8 cellular contexts compared by ENCODE assay signal in the genomic region with DNA sequence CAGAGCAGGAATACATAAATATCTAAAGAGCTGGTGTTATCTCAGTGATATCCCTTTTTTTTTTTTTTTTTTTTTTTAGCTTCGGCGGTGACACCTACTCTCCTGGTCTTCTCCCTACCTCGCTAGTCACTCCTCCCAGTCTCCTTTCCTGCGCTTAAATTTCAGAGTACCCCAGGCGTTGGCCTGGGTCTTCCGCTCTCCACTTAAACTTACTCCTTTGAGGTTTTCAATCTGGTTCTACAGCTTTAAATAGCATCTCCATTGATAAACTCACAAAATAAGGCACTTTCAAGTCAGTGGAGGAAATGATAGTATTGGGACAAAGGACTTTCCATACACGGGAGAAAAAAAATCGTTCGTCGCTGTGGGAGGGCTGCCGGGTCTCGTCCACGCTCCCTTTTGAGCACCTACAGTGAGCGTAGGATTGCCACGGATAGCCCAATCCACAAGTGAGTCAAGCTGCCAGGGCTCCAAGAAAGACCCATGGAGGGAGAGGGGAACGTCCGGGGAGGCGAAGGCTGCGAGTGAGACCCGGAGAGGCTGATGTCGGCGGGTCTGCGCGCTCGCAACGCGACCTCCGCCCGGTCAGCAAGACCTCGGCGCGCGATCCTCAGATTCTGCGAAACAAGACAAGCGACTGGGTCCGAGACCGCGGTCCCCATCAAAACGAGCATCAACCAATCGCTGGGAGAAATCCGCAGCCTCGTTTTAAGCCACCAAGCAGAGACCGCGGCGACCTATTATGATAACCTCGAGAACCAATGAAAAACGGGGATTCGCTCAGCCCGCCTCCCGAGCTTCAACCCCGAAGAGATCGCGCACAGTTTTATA. TPM values are rescaled to one million over a fixed set of nuclear protein-coding genes. Genes with fewer than 3 reads are reported as not detected.
DNase-seq lines count a peak whose midpoint lies in the region; ATAC-seq and TF ChIP-seq lines count a peak whose summit lies in the region.

No MANE protein-coding gene starts in this region.

- no peak overlapping the region for H3K23ac ChIP-seq in H9 (ENCODE audit: insufficient read length, low read depth, low read length)

- no peak overlapping the region for H2BK5ac ChIP-seq in H9 (ENCODE audit: insufficient read length, low read length)

- H3K4me1 Mint-ChIP-seq in H9 = peaks cover 14 to 33% of the 10 kb centered on the region in 2 experiments
- H3K4me1 Mint-ChIP-seq in stimulated activated naive CD8-positive, alpha-beta T cell treated with anti-CD3 and anti-CD28 coated beads, Interleukin-15, Interleukin-2, amounts not matched to agents 100 ng/mL and 50 ng/mL, for 24 hours (ENCODE audit: low read depth) = peaks cover 38% of the 10 kb centered on the region

- no peak overlapping the region; the same call in 1 of the 2 replicates for H3K4ac ChIP-seq in H9 (ENCODE audit: low read depth, low read length)

- H3K36me3 ChIP-seq in neural cell (ENCODE audit: insufficient read depth, low read length) = peaks cover 14% of the 10 kb centered on the region

- H3K18ac ChIP-seq in H9 (ENCODE audit: insufficient read length, low read depth, low read length) = peak overlapping the region; percentile 95

- H3K9me3 ChIP-seq in H9 (ENCODE audit: control insufficient read depth, low read depth, low read length) (no peaks in the 10 kb centered on the region), neural cell (ENCODE audit: low read length) (no peaks in the 10 kb centered on the region)

- TF ChIP-seq CTCF in H9 (conservative IDR thresholded peaks at IDR 0.05) (no peak), foreskin keratinocyte (conservative IDR thresholded peaks at IDR 0.05) (no peak), neural cell (IDR thresholded peaks at IDR 0.05; ENCODE audit: poor library complexity, severe bottlenecking) (no peak)

- no peak for TF ChIP-seq RAD21 in neural cell (conservative IDR thresholded peaks at IDR 0.05)

- H3K56ac ChIP-seq in H9 (ENCODE audit: insufficient read length, low read depth, low read length) = peak overlapping the region; percentile 76

- H4K20me1 ChIP-seq in H9 (ENCODE audit: control insufficient read depth, insufficient read depth, insufficient read length) (no peaks in the 10 kb centered on the region), neural cell (ENCODE audit: insufficient read depth) (peaks cover 14% of the 10 kb centered on the region)

- H3K36me3 Mint-ChIP-seq in H9 (ENCODE audit: insufficient read depth in 1 of 3, low read depth in 3 of 3) = peaks cover 30 to 38% (median 35%) of the 10 kb centered on the region in 3 experiments
- peaks cover 36% of the 10 kb centered on the region for H3K36me3 Mint-ChIP-seq in stimulated activated naive CD8-positive, alpha-beta T cell treated with anti-CD3 and anti-CD28 coated beads, Interleukin-15, Interleukin-2, amounts not matched to agents 100 ng/mL and 50 ng/mL, for 24 hours (ENCODE audit: low read depth)

- no peak overlapping the region for H2BK12ac ChIP-seq in H9 (ENCODE audit: insufficient read length, low read depth, low read length)

- no peak overlapping the region for H2BK15ac ChIP-seq in H9 (ENCODE audit: low read depth, low read length)

- H3K79me2 ChIP-seq in H9 (ENCODE audit: insufficient read depth, low read length) (peaks cover 7% of the 10 kb centered on the region; the same call in 1 of the 2 replicates), neural cell (replicated peaks; ENCODE audit: insufficient read depth, low read length) (peaks cover 33% of the 10 kb centered on the region)

- peak overlapping the region; percentile 100; the same call in 1 of the 2 replicates for H3K14ac ChIP-seq in H9 (ENCODE audit: insufficient read depth, low read length)

- H3K9ac ChIP-seq in H9 (ENCODE audit: extremely low read depth, insufficient read length, low read length) (peak overlapping the region; percentile 99), neural cell (ENCODE audit: low read length) (peak overlapping the region; percentile 100)

- TF ChIP-seq EP300 in neural cell (conservative IDR thresholded peaks at IDR 0.05; ENCODE audit: poor library complexity, severe bottlenecking) = no peak

- peaks cover 13% of the 10 kb centered on the region for H3K27me3 Mint-ChIP-seq in H9 (ENCODE audit: low read depth)
- peaks cover 15% of the 10 kb centered on the region for H3K27me3 Mint-ChIP-seq in stimulated activated naive CD8-positive, alpha-beta T cell treated with anti-CD3 and anti-CD28 coated beads, Interleukin-15, Interleukin-2, amounts not matched to agents 100 ng/mL and 50 ng/mL, for 24 hours

- H3K4me1 ChIP-seq in H9 (ENCODE audit: insufficient read depth, low read length) (peaks cover 3% of the 10 kb centered on the region; the same call in 1 of the 2 replicates), foreskin keratinocyte (peaks cover 4% of the 10 kb centered on the region)

- no peak overlapping the region for H2AK5ac ChIP-seq in H9 (ENCODE audit: insufficient read length, low read length)

- no peak overlapping the region for H3T11ph ChIP-seq in H9 (ENCODE audit: low read length)

- peaks cover 3 to 6% of the 10 kb centered on the region in 2 experiments; a peak in 4 of 5 replicates for H3K9me3 Mint-ChIP-seq in H9
- H3K9me3 Mint-ChIP-seq in stimulated activated naive CD8-positive, alpha-beta T cell treated with anti-CD3 and anti-CD28 coated beads, Interleukin-15, Interleukin-2, amounts not matched to agents 100 ng/mL and 50 ng/mL, for 24 hours = no peaks in the 10 kb centered on the region

- H2AFZ ChIP-seq in H9 (ENCODE audit: low read length) = no peak overlapping the region
- H2AFZ ChIP-seq in neural cell (ENCODE audit: low read depth, low read length) = peak overlapping the region; percentile 88

- peak; percentile 89 for ATAC-seq in foreskin keratinocyte

- H3K79me1 ChIP-seq in H9 (ENCODE audit: insufficient read depth, low read depth, low read length, poor library complexity, severe bottlenecking) = no peaks in the 10 kb centered on the region

- H3K27me3 ChIP-seq in H9 (ENCODE audit: insufficient read depth, low read length) (no peaks in the 10 kb centered on the region), foreskin keratinocyte (no peaks in the 10 kb centered on the region), neural cell (ENCODE audit: insufficient read depth, low read depth, low read length) (no peaks in the 10 kb centered on the region)

- H4K5ac ChIP-seq in H9 (ENCODE audit: insufficient read length, low read depth, low read length) = no peak overlapping the region

- peak overlapping the region; percentile 100 for H3K27ac Mint-ChIP-seq in H9
- peak overlapping the region; percentile 98 for H3K27ac Mint-ChIP-seq in stimulated activated naive CD8-positive, alpha-beta T cell treated with anti-CD3 and anti-CD28 coated beads, Interleukin-15, Interleukin-2, amounts not matched to agents 100 ng/mL and 50 ng/mL, for 24 hours

- H3K23me2 ChIP-seq in H9 (ENCODE audit: insufficient read length, low read depth, low read length, poor library complexity, severe bottlenecking) = peaks cover 3% of the 10 kb centered on the region

- peak overlapping the region; percentile 90 to 93 for H3K4me3 Mint-ChIP-seq in H9
- H3K4me3 Mint-ChIP-seq in stimulated activated naive CD8-positive, alpha-beta T cell treated with anti-CD3 and anti-CD28 coated beads, Interleukin-15, Interleukin-2, amounts not matched to agents 100 ng/mL and 50 ng/mL, for 24 hours = peak overlapping the region; percentile 92

- DNase-seq in EH (ENCODE audit: low read depth) (peak; percentile 93), H9 (peak; percentile 95), M059J (ENCODE audit: low read depth) (peak; percentile 96), SHP77 (lab: John Stamatoyannopoulos, UW) (peak; percentile 90 to 94), foreskin keratinocyte (peak; percentile 87 to 92)
- DNase-seq in activated gamma-delta T cell treated with anti-CD3 and anti-CD28 coated beads, Interleukin-2, amount 50 U/mL, for 16 hours (ENCODE audit: low read depth) = peak; percentile 76

- H3K27ac ChIP-seq in H9 (ENCODE audit: insufficient read length, low read depth, low read length) (peak overlapping the region; percentile 69), foreskin keratinocyte (peak overlapping the region; percentile 97), neural cell (ENCODE audit: low read length) (peak overlapping the region; percentile 100)

- H3K4me3 ChIP-seq in neural cell (ENCODE audit: low read length) = peak overlapping the region; percentile 81

- H3F3A ChIP-seq in neural cell (ENCODE audit: insufficient read depth, low read length, poor library complexity, severe bottlenecking) = no peaks in the 10 kb centered on the region

- no CpG with 5 or more reads among the region's 53 CpGs for WGBS in H9 (ENCODE audit: extremely low coverage, insufficient read length, low lambda C conversion rate)

- H4K8ac ChIP-seq in H9 (replicated peaks; ENCODE audit: insufficient read length, low read depth, low read length) = no peak overlapping the region

- H3K4me2 ChIP-seq in H9 (ENCODE audit: insufficient read depth, insufficient read length, low read length) (peak overlapping the region; percentile 72), neural cell (ENCODE audit: low read length) (peak overlapping the region; percentile 95)

- H2BK20ac ChIP-seq in H9 (ENCODE audit: low read depth, low read length, poor library complexity, severe bottlenecking) = no peak overlapping the region

- H3K9me2 ChIP-seq in neural cell (ENCODE audit: insufficient read depth, low read length) = no peaks in the 10 kb centered on the region

- H4K91ac ChIP-seq in H9 (ENCODE audit: insufficient read length, low read depth, low read length) = no peak overlapping the region

- H2BK120ac ChIP-seq in H9 (ENCODE audit: low read depth, low read length, poor library complexity, severe bottlenecking) = no peak overlapping the region

RNA-seq across cellular contexts. Expression of gene SRSF6, which starts 0.7 kb away (rescaled TPM):
- total RNA-seq in H9 (2021) (336 and 340 TPM in 2 replicates), foreskin keratinocyte (75.7 and 82.6 TPM in 2 replicates)
- total RNA-seq in M059J (2014; rRNA removed; shearing (Covaris generic)) = 36.2 and 42.8 TPM in 2 replicates
- polyA plus RNA-seq in foreskin keratinocyte (56.8 and 65.6 TPM in 2 replicates), neural cell (217 and 225 TPM in 2 replicates)
- polyA minus RNA-seq in neural cell = 84.2 and 96.2 TPM in 2 replicates

RNA-seq across cellular contexts. Expression of gene L3MBTL1, which starts 50.5 kb away (rescaled TPM):
- total RNA-seq in H9 (2021) (17.4 and 19.9 TPM in 2 replicates), foreskin keratinocyte (4.2 and 4.8 TPM in 2 replicates)
- 1.3 and 6.0 TPM in 2 replicates for total RNA-seq in M059J (2014; rRNA removed; shearing (Covaris generic))
- polyA plus RNA-seq in foreskin keratinocyte (1.5 and 2.4 TPM in 2 replicates), neural cell (22.0 and 24.4 TPM in 2 replicates)
- polyA minus RNA-seq in neural cell = 28.5 and 30.2 TPM in 2 replicates

Comparison
In these comparisons a context has a peak if more than half of its experiments do, and no peak if none do; other contexts are left out.
1. Peak in every context shown above with its lines: DNase-seq, ATAC-seq, H3K4me3 ChIP-seq and H3K27ac ChIP-seq.